In genomic region chr12:32400114-32400672, GRCh38 we compare ENCODE assay signal across 8 cellular contexts. TPM values are rescaled to one million over a fixed set of nuclear protein-coding genes. Genes with fewer than 3 reads are reported as not detected.
DNase-seq lines count a peak whose midpoint lies in the region; ATAC-seq and FAIRE-seq lines count a peak whose summit lies in the region.

No MANE protein-coding gene starts in this region.

- H3K36me3 ChIP-seq in small intestine (ENCODE audit: control insufficient read depth in 2 of 2, insufficient read depth in 2 of 2, low read length in 2 of 2), result no peaks in the 10 kb centered on the region

- H3K4me3 Mint-ChIP-seq in stimulated activated naive CD8-positive, alpha-beta T cell treated with anti-CD3 and anti-CD28 coated beads, Interleukin-15, Interleukin-2, amounts not matched to agents 100 ng/mL and 50 ng/mL, for 24 hours, result peak overlapping the region; percentile 63
- H3K4me3 Mint-ChIP-seq in activated T-helper 17 cell treated with anti-CD3 and anti-CD28 coated beads, Interleukin-2, amount 50 U/mL, for 72 hours, result peak overlapping the region; percentile 35

- H3K9me3 Mint-ChIP-seq in stimulated activated naive CD8-positive, alpha-beta T cell treated with anti-CD3 and anti-CD28 coated beads, Interleukin-15, Interleukin-2, amounts not matched to agents 100 ng/mL and 50 ng/mL, for 24 hours, result no peaks in the 10 kb centered on the region
- H3K9me3 Mint-ChIP-seq in activated T-helper 17 cell treated with anti-CD3 and anti-CD28 coated beads, Interleukin-2, amount 50 U/mL, for 72 hours, result no peaks in the 10 kb centered on the region

- peak overlapping the region; percentile 50 to 80 for H3K4me3 ChIP-seq in small intestine (ENCODE audit: low read depth in 1 of 2, low read length in 2 of 2)

- DNase-seq in stimulated activated naive CD8-positive, alpha-beta T cell treated with anti-CD3 and anti-CD28 coated beads, Interleukin-15, Interleukin-2, amounts not matched to agents 100 U/mL and 50 U/mL, for 24 hours, result no peak
- DNase-seq in iPS DF 19.7 (ENCODE audit: low read depth, low spot score), result peak; percentile 57
- DNase-seq in small intestine, result peak; percentile 67
- DNase-seq in stimulated activated CD8-positive, alpha-beta memory T cell treated with anti-CD3 and anti-CD28 coated beads, Interleukin-4, amount 100 ng/mL, for 48 hours, result no peak
- no peak for DNase-seq in COLO829 (ENCODE audit: low spot score)

- H3K27ac ChIP-seq in small intestine (ENCODE audit: low read depth in 1 of 2, low read length in 1 of 2), result peak overlapping the region; percentile 99

- peaks cover 0 to 3% of the 10 kb centered on the region in 2 donors for H3K4me1 ChIP-seq in small intestine (ENCODE audit: control insufficient read depth in 2 of 2, insufficient read depth in 1 of 2, low read depth in 1 of 2, low read length in 1 of 2)

- ATAC-seq in stimulated activated naive CD8-positive, alpha-beta T cell treated with anti-CD3 and anti-CD28 coated beads, Interleukin-15, Interleukin-2, amounts not matched to agents 100 U/mL and 50 U/mL, for 24 hours, result no peak
- no peak for ATAC-seq in activated T-helper 17 cell treated with anti-CD3 and anti-CD28 coated beads, Interleukin-2, amount 50 U/mL, for 72 hours (replicated peaks)
- ATAC-seq in GM19395 (IDR thresholded peaks at IDR 0.05; ENCODE audit: unreplicated experiment), result no peak

- H3K27ac Mint-ChIP-seq in stimulated activated naive CD8-positive, alpha-beta T cell treated with anti-CD3 and anti-CD28 coated beads, Interleukin-15, Interleukin-2, amounts not matched to agents 100 ng/mL and 50 ng/mL, for 24 hours, result no peak overlapping the region
- no peak overlapping the region for H3K27ac Mint-ChIP-seq in activated T-helper 17 cell treated with anti-CD3 and anti-CD28 coated beads, Interleukin-2, amount 50 U/mL, for 72 hours

- H3K4me1 Mint-ChIP-seq in stimulated activated naive CD8-positive, alpha-beta T cell treated with anti-CD3 and anti-CD28 coated beads, Interleukin-15, Interleukin-2, amounts not matched to agents 100 ng/mL and 50 ng/mL, for 24 hours (ENCODE audit: low read depth), result peaks cover 3% of the 10 kb centered on the region
- no peaks in the 10 kb centered on the region for H3K4me1 Mint-ChIP-seq in activated T-helper 17 cell treated with anti-CD3 and anti-CD28 coated beads, Interleukin-2, amount 50 U/mL, for 72 hours

- no peaks in the 10 kb centered on the region for H3K36me3 Mint-ChIP-seq in stimulated activated naive CD8-positive, alpha-beta T cell treated with anti-CD3 and anti-CD28 coated beads, Interleukin-15, Interleukin-2, amounts not matched to agents 100 ng/mL and 50 ng/mL, for 24 hours (ENCODE audit: low read depth)
- no peaks in the 10 kb centered on the region for H3K36me3 Mint-ChIP-seq in activated T-helper 17 cell treated with anti-CD3 and anti-CD28 coated beads, Interleukin-2, amount 50 U/mL, for 72 hours (ENCODE audit: low read depth)

- no peak for FAIRE-seq in small intestine (lab: Jason Lieb, UNC)

- peaks cover 40% of the 10 kb centered on the region for H3K27me3 Mint-ChIP-seq in stimulated activated naive CD8-positive, alpha-beta T cell treated with anti-CD3 and anti-CD28 coated beads, Interleukin-15, Interleukin-2, amounts not matched to agents 100 ng/mL and 50 ng/mL, for 24 hours
- H3K27me3 Mint-ChIP-seq in activated T-helper 17 cell treated with anti-CD3 and anti-CD28 coated beads, Interleukin-2, amount 50 U/mL, for 72 hours, result peaks cover 30% of the 10 kb centered on the region

- peaks cover 0 to 2% of the 10 kb centered on the region in 2 donors for H3K27me3 ChIP-seq in small intestine (ENCODE audit: control insufficient read depth in 2 of 2, insufficient read depth in 2 of 2, low read length in 2 of 2)

- no peaks in the 10 kb centered on the region for H3K9me3 ChIP-seq in small intestine (ENCODE audit: control insufficient read depth, low read depth)

- WGBS in small intestine, 3 donors, result 6 to 20% (median 18%) methylated on average over 15 of the region's 15 CpGs

RNA-seq across cellular contexts. Expression of gene FGD4, which starts 0.8 kb away (rescaled TPM):
- under 1 TPM; 0.21 to 0.32 TPM for total RNA-seq in activated T-helper 17 cell treated with anti-CD3 and anti-CD28 coated beads, Interleukin-2, amount 50 U/mL, for 72 hours
- 10 to 100 TPM in 2 of 3 donors, 1 to 10 TPM in 1; 8.2 to 15.2 (median 13.2) TPM for polyA plus RNA-seq in small intestine

Comparison
In these comparisons a context has a peak if more than half of its experiments do, and no peak if none do; other contexts are left out.
1. DNase-seq: peak in iPS DF 19.7 (single experiment) and small intestine (single experiment); none in stimulated activated naive CD8-positive, alpha-beta T cell treated with anti-CD3 and anti-CD28 coated beads, Interleukin-15, Interleukin-2, amounts not matched to agents 100 U/mL and 50 U/mL, for 24 hours (single experiment), stimulated activated CD8-positive, alpha-beta memory T cell treated with anti-CD3 and anti-CD28 coated beads, Interleukin-4, amount 100 ng/mL, for 48 hours (single experiment) and COLO829 (single experiment).